Comparison of ENCODE assay signal across 13 cellular contexts in the genomic region with DNA sequence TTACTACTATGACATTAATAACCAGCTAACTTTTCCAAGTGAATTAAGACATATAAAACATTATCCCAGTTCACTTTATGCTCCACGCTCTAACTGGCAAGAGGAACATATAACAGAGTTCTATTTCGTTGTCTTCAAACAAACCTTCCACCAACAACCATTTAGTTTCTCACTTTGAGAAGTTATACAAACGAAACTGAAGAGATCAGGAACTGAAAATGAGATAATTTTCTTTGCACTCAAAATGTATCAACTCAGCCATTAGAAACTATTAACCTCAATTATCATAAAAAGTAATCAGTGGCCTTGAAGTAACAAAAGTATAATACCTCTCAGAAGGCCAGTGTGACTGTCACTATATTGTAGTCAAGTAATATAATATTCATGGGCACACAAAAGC.
A peak's percentile ranks its signal among the peaks of the same experiment; 100 is the strongest.
DNase-seq lines count a peak whose midpoint lies in the region; ATAC-seq and TF ChIP-seq lines count a peak whose summit lies in the region.
"Had no signal": no experiment of that assay in that cellular context is flagged by ENCODE, and none has a peak within 500 bp of the region (broad histone marks: within the 10 kb centered on the region; RNA-seq: fewer than 3 reads in every experiment).

No MANE protein-coding gene starts in this region.

- H3K4me1 ChIP-seq in upper lobe of right lung: no peaks in the 10 kb centered on the region
- H3K4me1 ChIP-seq: upper lobe of left lung had no signal

- no peak overlapping the region for H3K27ac ChIP-seq in upper lobe of right lung
- H3K27ac ChIP-seq: upper lobe of left lung had no signal

- no peaks in the 10 kb centered on the region for H3K4me1 Mint-ChIP-seq in activated CD4-positive, alpha-beta T cell treated with anti-CD3 and anti-CD28 coated beads, Interleukin-2, amount 10 ng/mL, durations not matched to agents 24 days and 14 days
- H3K4me1 Mint-ChIP-seq: nephron had no signal

- no peaks in the 10 kb centered on the region for H3K9me3 Mint-ChIP-seq in activated CD4-positive, alpha-beta T cell treated with anti-CD3 and anti-CD28 coated beads, Interleukin-2, amount 10 ng/mL, durations not matched to agents 24 days and 14 days

- peak; percentile 95 for ATAC-seq in GM18511 (IDR thresholded peaks at IDR 0.05; ENCODE audit: unreplicated experiment)
- peak; percentile 91 for ATAC-seq in GM21423 (IDR thresholded peaks at IDR 0.05; ENCODE audit: unreplicated experiment)
- peak; percentile 93 for ATAC-seq in HG03025 (IDR thresholded peaks at IDR 0.05; ENCODE audit: low FRiP score, unreplicated experiment)
- ATAC-seq in upper lobe of right lung: no peak

- peaks cover 17% of the 10 kb centered on the region for H3K36me3 ChIP-seq in upper lobe of right lung

- H3K4me3 Mint-ChIP-seq in activated CD4-positive, alpha-beta T cell treated with anti-CD3 and anti-CD28 coated beads, Interleukin-2, amount 10 ng/mL, durations not matched to agents 24 days and 14 days: no peak overlapping the region
- H3K4me3 Mint-ChIP-seq: nephron; T-helper 2 cell treated with Interferon-gamma antibody and Interleukin-4, amounts not matched to agents 5 μg/mL and 100 μg/mL, for 36 hours had no signal

- no peak overlapping the region for H3K27ac Mint-ChIP-seq in activated CD4-positive, alpha-beta T cell treated with anti-CD3 and anti-CD28 coated beads, Interleukin-2, amount 10 ng/mL, durations not matched to agents 24 days and 14 days
- H3K27ac Mint-ChIP-seq: nephron; T-helper 2 cell treated with Interferon-gamma antibody and Interleukin-4, amounts not matched to agents 5 μg/mL and 100 μg/mL, for 36 hours had no signal

- no peaks in the 10 kb centered on the region for H3K27me3 ChIP-seq in upper lobe of right lung
- H3K27me3 ChIP-seq: upper lobe of left lung had no signal

- no peaks in the 10 kb centered on the region for H3K27me3 Mint-ChIP-seq in activated CD4-positive, alpha-beta T cell treated with anti-CD3 and anti-CD28 coated beads, Interleukin-2, amount 10 ng/mL, durations not matched to agents 24 days and 14 days

- H3K36me3 Mint-ChIP-seq in activated CD4-positive, alpha-beta T cell treated with anti-CD3 and anti-CD28 coated beads, Interleukin-2, amount 10 ng/mL, durations not matched to agents 24 days and 14 days (ENCODE audit: low read depth): peaks cover 24% of the 10 kb centered on the region

- intact Hi-C loops in activated CD4-positive, alpha-beta T cell treated with anti-CD3 and anti-CD28 coated beads, Interleukin-2, amount 10 ng/mL, durations not matched to agents 24 days and 14 days (cut with micrococcal nuclease): no loop called here
- intact Hi-C loops in head of caudate nucleus (cut with DNase I) (no loop called here), upper lobe of right lung (cut with DNase I) (no loop called here)

- DNase-seq in NAMALWA (ENCODE audit: low spot score) (peak; percentile 1), head of caudate nucleus (no peak), putamen (ENCODE audit: low spot score) (no peak), upper lobe of right lung (no peak)
- DNase-seq in activated CD4-positive, alpha-beta T cell treated with anti-CD3 and anti-CD28 coated beads, Interleukin-2, amount 10 ng/mL, durations not matched to agents 24 days and 14 days: no peak
- DNase-seq: foreskin fibroblast, OCI-M1, upper lobe of left lung had no signal

- TF ChIP-seq CTCF in upper lobe of right lung (IDR thresholded peaks at IDR 0.05): no peak

- H3K9me3 ChIP-seq in upper lobe of right lung: no peaks in the 10 kb centered on the region
- H3K9me3 ChIP-seq: upper lobe of left lung had no signal

- H3K4me3 ChIP-seq in upper lobe of right lung: no peak overlapping the region
- H3K4me3 ChIP-seq: upper lobe of left lung had no signal
